25 cellular contexts compared by ENCODE assay signal in genomic region chr6:89584539-89584938, GRCh38.
"Had no signal": no experiment of that assay in that cellular context is flagged by ENCODE, and none has a peak within 500 bp of the region (broad histone marks: within the 10 kb centered on the region; RNA-seq: fewer than 3 reads in every experiment).

No MANE protein-coding gene starts in this region.

- H3K4me3 Mint-ChIP-seq: natural killer cell; neural crest cell; stimulated activated effector memory CD8-positive, alpha-beta T cell treated with anti-CD3 and anti-CD28 coated beads, Interleukin-12 subunit alpha, Interleukin-12 subunit beta, amount 100 ng/mL, for 72 hours had no signal

- DNase-seq: cerebellar nuclear complex; dorsolateral prefrontal cortex; effector CD4-positive, alpha-beta T cell; foreskin melanocyte; glutamatergic neuron; heart right ventricle; hippocampal formation; left cardiac atrium; left lung; mammary epithelial cell; natural killer cell; right lobe of liver; stimulated activated CD4-positive, alpha-beta T cell treated with anti-CD3 and anti-CD28 coated beads, Interleukin-2, amount 100 ng/mL, for 24 hours; stimulated activated CD4-positive, alpha-beta T cell treated with anti-CD3 and anti-CD28 coated beads, Interleukin-4, amount 100 ng/mL, for 24 hours; stimulated activated naive CD4-positive, alpha-beta T cell treated with Interleukin-2 at 50 U/mL for 16 hours; stomach; upper lobe of left lung had no signal

- H3K36me3 Mint-ChIP-seq: natural killer cell; stimulated activated effector memory CD8-positive, alpha-beta T cell treated with anti-CD3 and anti-CD28 coated beads, Interleukin-12 subunit alpha, Interleukin-12 subunit beta, amount 100 ng/mL, for 72 hours had no signal

- H3K4me3 ChIP-seq: dorsolateral prefrontal cortex, heart right ventricle, left lung, right lobe of liver, stomach, tibial nerve, upper lobe of left lung had no signal

- H3K4me1 ChIP-seq: heart right ventricle, left lung, parathyroid adenoma, right lobe of liver, stomach, tibial nerve, upper lobe of left lung had no signal

- H3K27me3 ChIP-seq: dorsolateral prefrontal cortex, heart right ventricle, left lung, neutrophil, right lobe of liver, stomach, tibial nerve, upper lobe of left lung had no signal

- H3K4me1 Mint-ChIP-seq: natural killer cell; neural crest cell; stimulated activated effector memory CD8-positive, alpha-beta T cell treated with anti-CD3 and anti-CD28 coated beads, Interleukin-12 subunit alpha, Interleukin-12 subunit beta, amount 100 ng/mL, for 72 hours had no signal

- H3K9me3 ChIP-seq: heart right ventricle, left lung, neutrophil, right lobe of liver, stomach, tibial nerve, upper lobe of left lung had no signal

- ATAC-seq: esophagus mucosa; heart right ventricle; left cardiac atrium; left lung; natural killer cell; right lobe of liver; stimulated activated effector memory CD8-positive, alpha-beta T cell treated with anti-CD3 and anti-CD28 coated beads, Interleukin-12 subunit alpha, Interleukin-12 subunit beta, amount 100 ng/mL, for 72 hours had no signal

- H3K27ac ChIP-seq: dorsolateral prefrontal cortex, epithelial cell of prostate, heart right ventricle, left lung, neutrophil, parathyroid adenoma, right lobe of liver, stomach, tibial nerve, upper lobe of left lung had no signal

- H3K9me3 Mint-ChIP-seq: natural killer cell; neural crest cell; stimulated activated effector memory CD8-positive, alpha-beta T cell treated with anti-CD3 and anti-CD28 coated beads, Interleukin-12 subunit alpha, Interleukin-12 subunit beta, amount 100 ng/mL, for 72 hours had no signal

- H3K9ac ChIP-seq: parathyroid adenoma had no signal

- H3K27ac Mint-ChIP-seq: natural killer cell; stimulated activated effector memory CD8-positive, alpha-beta T cell treated with anti-CD3 and anti-CD28 coated beads, Interleukin-12 subunit alpha, Interleukin-12 subunit beta, amount 100 ng/mL, for 72 hours had no signal

- H3K27me3 Mint-ChIP-seq: progenitor cell of endocrine pancreas had no signal

- H3K36me3 ChIP-seq: heart right ventricle, left lung, neutrophil, right lobe of liver, stomach, tibial nerve, upper lobe of left lung had no signal
